In genomic region chr19:42450314-42450934, GRCh38 we compare ENCODE assay signal across 8 cellular contexts. TPM values are rescaled to one million over a fixed set of nuclear protein-coding genes. Genes with fewer than 3 reads are reported as not detected.
DNase-seq lines count a peak whose midpoint lies in the region; ATAC-seq and TF ChIP-seq lines count a peak whose summit lies in the region.

No MANE protein-coding gene starts in this region.

- H3K27me3 ChIP-seq in BLaER1 treated with 17β-estradiol and CSF1 and Interleukin-3, amounts not matched to agents 10 nM and 100 nM = peaks cover 0 to 19% (median 0%) of the 10 kb centered on the region in 11 experiments; a peak in 2 of 22 replicates
- peaks cover 67% of the 10 kb centered on the region for H3K27me3 ChIP-seq in OCI-LY3 (ENCODE audit: low read depth, low read length)

- H4K20me1 ChIP-seq in BLaER1 treated with 17β-estradiol and CSF1 and Interleukin-3, amounts not matched to agents 10 nM and 100 nM = no peaks in the 10 kb centered on the region
- no peaks in the 10 kb centered on the region for H4K20me1 ChIP-seq in OCI-LY3 (ENCODE audit: insufficient read depth, low read length)

- no peaks in the 10 kb centered on the region for H3K36me3 ChIP-seq in BLaER1 treated with 17β-estradiol and CSF1 and Interleukin-3, amounts not matched to agents 10 nM and 100 nM
- no peaks in the 10 kb centered on the region for H3K36me3 ChIP-seq in OCI-LY3 (replicated peaks; ENCODE audit: low read depth, low read length)

- H3K27ac ChIP-seq in BLaER1 treated with 17β-estradiol and CSF1 and Interleukin-3, amounts not matched to agents 10 nM and 100 nM = peak overlapping the region in 6 of 11 experiments; percentile 20 to 85 (median 80); a peak in 7 of 22 replicates
- no peak overlapping the region for H3K27ac ChIP-seq in OCI-LY3 (ENCODE audit: low read length)

- H3K4me2 ChIP-seq in BLaER1 treated with 17β-estradiol and CSF1 and Interleukin-3, amounts not matched to agents 10 nM and 100 nM = peak overlapping the region; percentile 4 to 92 (median 84); a peak in 20 of 22 replicates
- H3K4me2 ChIP-seq in OCI-LY3 (ENCODE audit: low read length) = no peak overlapping the region

- intact Hi-C loops in natural killer cell (cut with micrococcal nuclease) = loop anchor here (1.0 to 2.0 kb wide), 2 partner anchors 79 to 146 kb away; no protein-coding TSS in a partner anchor

- no peak overlapping the region for H3K4me3 ChIP-seq in BLaER1 treated with 17β-estradiol and CSF1 and Interleukin-3, amounts not matched to agents 10 nM and 100 nM
- H3K4me3 ChIP-seq in OCI-LY3 (ENCODE audit: low read length) = no peak overlapping the region

- TF ChIP-seq CTCF in OCI-LY3 (IDR thresholded peaks at IDR 0.05; ENCODE audit: low read depth, low read length) = peak; percentile 98
- peak; percentile 83 for TF ChIP-seq CTCF in natural killer cell (IDR thresholded peaks at IDR 0.05)

- no peaks in the 10 kb centered on the region for H3K9me3 ChIP-seq in BLaER1 treated with 17β-estradiol and CSF1 and Interleukin-3, amounts not matched to agents 10 nM and 100 nM (replicated peaks in 1 of 11)
- no peaks in the 10 kb centered on the region for H3K9me3 ChIP-seq in OCI-LY3 (ENCODE audit: insufficient read depth, low read length)

- peak overlapping the region in 3 of 11 experiments; percentile 22 to 71 (median 29); a peak in 6 of 22 replicates for H3K9ac ChIP-seq in BLaER1 treated with 17β-estradiol and CSF1 and Interleukin-3, amounts not matched to agents 10 nM and 100 nM
- no peak overlapping the region for H3K9ac ChIP-seq in OCI-LY3 (ENCODE audit: low read length)

- peaks cover 5 to 6% of the 10 kb centered on the region in 2 donors for H3K4me1 Mint-ChIP-seq in natural killer cell
- peaks cover 8 to 16% of the 10 kb centered on the region in 2 donors for H3K4me1 Mint-ChIP-seq in stimulated activated naive B cell treated with anti-CD40 and anti-IgM and Interleukin-4, amounts not matched to agents 10 μg/mL and 1 μg/mL and 100 μg/mL, for 72 hours

- no peaks in the 10 kb centered on the region for H3K9me3 Mint-ChIP-seq in natural killer cell
- H3K9me3 Mint-ChIP-seq in stimulated activated naive B cell treated with anti-CD40 and anti-IgM and Interleukin-4, amounts not matched to agents 10 μg/mL and 1 μg/mL and 100 μg/mL, for 72 hours = no peaks in the 10 kb centered on the region

- ATAC-seq in GM19351 (IDR thresholded peaks at IDR 0.05; ENCODE audit: unreplicated experiment) (peak; percentile 78), esophagus mucosa (peak; percentile 94), natural killer cell (peak; percentile 95 to 98 (median 97))
- ATAC-seq in stimulated activated naive B cell treated with anti-CD40 and anti-IgM and Interleukin-4, amounts not matched to agents 10 μg/mL and 1 μg/mL and 100 μg/mL, for 72 hours (replicated peaks) = peak; percentile 93 to 96

- no peak overlapping the region for H2AFZ ChIP-seq in OCI-LY3 (ENCODE audit: low read depth, low read length)

- no peaks in the 10 kb centered on the region for H3K36me3 Mint-ChIP-seq in natural killer cell
- no peaks in the 10 kb centered on the region for H3K36me3 Mint-ChIP-seq in stimulated activated naive B cell treated with anti-CD40 and anti-IgM and Interleukin-4, amounts not matched to agents 10 μg/mL and 1 μg/mL and 100 μg/mL, for 72 hours

- H3K79me2 ChIP-seq in OCI-LY3 (ENCODE audit: low read length) = no peaks in the 10 kb centered on the region

- H3K27ac Mint-ChIP-seq in natural killer cell = no peak overlapping the region
- no peak overlapping the region for H3K27ac Mint-ChIP-seq in stimulated activated naive B cell treated with anti-CD40 and anti-IgM and Interleukin-4, amounts not matched to agents 10 μg/mL and 1 μg/mL and 100 μg/mL, for 72 hours

- H3K4me1 ChIP-seq in BLaER1 treated with 17β-estradiol and CSF1 and Interleukin-3, amounts not matched to agents 10 nM and 100 nM = peaks cover 34 to 60% (median 56%) of the 10 kb centered on the region in 10 experiments
- H3K4me1 ChIP-seq in OCI-LY3 (ENCODE audit: low read length) = peaks cover 6% of the 10 kb centered on the region; the same call in 1 of the 2 replicates

- DNase-seq in HuH-7 (ENCODE audit: low spot score) = peak; percentile 76
- DNase-seq in activated T-cell treated with anti-CD3 and anti-CD28 coated beads for 4 hours = peak; percentile 63
- DNase-seq in natural killer cell = peak; percentile 65
- peak; percentile 67 for DNase-seq in stimulated activated naive B cell treated with anti-CD40 and anti-IgM and Interleukin-4, amounts not matched to agents 10 μg/mL and 1 μg/mL and 100 μg/mL, for 72 hours

- no peak overlapping the region for H3K4me3 Mint-ChIP-seq in natural killer cell
- no peak overlapping the region for H3K4me3 Mint-ChIP-seq in stimulated activated naive B cell treated with anti-CD40 and anti-IgM and Interleukin-4, amounts not matched to agents 10 μg/mL and 1 μg/mL and 100 μg/mL, for 72 hours

- peaks cover 6 to 10% of the 10 kb centered on the region in 2 donors for H3K27me3 Mint-ChIP-seq in natural killer cell (ENCODE audit: low read depth in 2 of 2)
- peaks cover 0 to 10% of the 10 kb centered on the region in 2 donors for H3K27me3 Mint-ChIP-seq in stimulated activated naive B cell treated with anti-CD40 and anti-IgM and Interleukin-4, amounts not matched to agents 10 μg/mL and 1 μg/mL and 100 μg/mL, for 72 hours

RNA-seq across cellular contexts. Expression of gene CXCL17, which starts 7.7 kb away (rescaled TPM):
- 38.6 TPM for total RNA-seq in esophagus mucosa
- not detected for total RNA-seq in natural killer cell

RNA-seq across cellular contexts. Expression of gene LIPE, which starts 23.2 kb away (rescaled TPM):
- total RNA-seq in esophagus mucosa (10.8 TPM), natural killer cell (10 to 100 TPM in 2 of 3 donors, 1 to 10 TPM in 1; 5.3 to 13.3 (median 11.7) TPM)

Comparison
In these comparisons a context has a peak if more than half of its experiments do, and no peak if none do; other contexts are left out.
1. RNA of gene CXCL17, which starts 7.7 kb away (total RNA-seq): 38.6 TPM in esophagus mucosa (single experiment); not detected in natural killer cell; every median in the first group is over 10 times any median in the second.
2. Peak in every context shown above with its lines, with median percentiles within 50 percentile points of each other: ATAC-seq and DNase-seq.